Comparison of ENCODE assay signal across 3 cellular contexts in genomic region chr15:66399276-66399675, GRCh38.
A peak's percentile ranks its signal among the peaks of the same experiment; 100 is the strongest.
TF ChIP-seq lines count a peak whose summit lies in the region.

No MANE protein-coding gene starts in this region.

TF ChIP-seq in SK-N-SH, 30 proteins besides CTCF, POLR2A, EP300 and RAD21 (continued from another document):
- TF ChIP-seq MAX (IDR thresholded peaks at IDR 0.05; ENCODE audit: low read depth) (no peak), MXI1 (IDR thresholded peaks at IDR 0.05; ENCODE audit: low read depth, low read length) (peak; percentile 47), NFIC (IDR thresholded peaks at IDR 0.05; ENCODE audit: borderline replicate concordance) (no peak), EZH2phosphoT487 (IDR thresholded peaks at IDR 0.05; ENCODE audit: borderline replicate concordance, low read depth) (no peak), GATA2 (CRISPR knock-in tag; IDR thresholded peaks at IDR 0.05) (peak; percentile 68), RXRA (IDR thresholded peaks at IDR 0.05; ENCODE audit: borderline replicate concordance, low read depth) (no peak), FOXM1 (IDR thresholded peaks at IDR 0.05; ENCODE audit: low read depth) (no peak), MEF2A (IDR thresholded peaks at IDR 0.05; ENCODE audit: borderline replicate concordance, low read depth) (no peak), FOXJ3 (CRISPR knock-in tag; IDR thresholded peaks at IDR 0.05) (no peak)

TF ChIP-seq in SK-N-SH treated with all-trans-retinoic acid at 6 μM for 48 hours, 23 proteins besides CTCF, POLR2A, EP300 and RAD21 (continued from another document):
- TF ChIP-seq ZNF565 (CRISPR knock-in tag; conservative IDR thresholded peaks at IDR 0.05; ENCODE audit: low read depth) (no peak), TSHZ2 (CRISPR knock-in tag; IDR thresholded peaks at IDR 0.05) (no peak), BACH2 (CRISPR knock-in tag; IDR thresholded peaks at IDR 0.05; ENCODE audit: borderline replicate concordance) (no peak), RARB (CRISPR knock-in tag; IDR thresholded peaks at IDR 0.05) (no peak), TOX (CRISPR knock-in tag; IDR thresholded peaks at IDR 0.05; ENCODE audit: borderline replicate concordance) (no peak), ZFP3 (CRISPR knock-in tag; IDR thresholded peaks at IDR 0.05) (no peak)

TF ChIP-seq in WTC11, 78 proteins besides CTCF, POLR2A, EP300 and RAD21:
- TF ChIP-seq PRDM15 (CRISPR knock-in tag; IDR thresholded peaks at IDR 0.05), result no peak
- no peak for TF ChIP-seq NR1H2 (CRISPR knock-in tag; IDR thresholded peaks at IDR 0.05)
- TF ChIP-seq CDX4 (CRISPR knock-in tag; IDR thresholded peaks at IDR 0.05; ENCODE audit: borderline replicate concordance), result no peak
- no peak for TF ChIP-seq USF2 (CRISPR knock-in tag; IDR thresholded peaks at IDR 0.05)
- no peak for TF ChIP-seq FOXJ3 (CRISPR knock-in tag; IDR thresholded peaks at IDR 0.05; ENCODE audit: borderline replicate concordance)
- TF ChIP-seq ZNF281 (CRISPR knock-in tag; IDR thresholded peaks at IDR 0.05), result no peak
TF ChIP-seq in WTC11: peak in this region for 0.
